Comparison of ENCODE assay signal across 18 cellular contexts in genomic region chr2:127771756-127772155, GRCh38. TPM values are rescaled to one million over a fixed set of nuclear protein-coding genes. Genes with fewer than 3 reads are reported as not detected.
A peak's percentile ranks its signal among the peaks of the same experiment; 100 is the strongest.
DNase-seq lines count a peak whose midpoint lies in the region; ATAC-seq and TF ChIP-seq lines count a peak whose summit lies in the region.
"Had no signal": no experiment of that assay in that cellular context is flagged by ENCODE, and none has a peak within 500 bp of the region (broad histone marks: within the 10 kb centered on the region; RNA-seq: fewer than 3 reads in every experiment).

No MANE protein-coding gene starts in this region.

- no peaks in the 10 kb centered on the region for H3K27me3 ChIP-seq in IMR-90 (ENCODE audit: control insufficient read depth, insufficient read depth, low read length)
- H3K27me3 ChIP-seq in mammary epithelial cell (ENCODE audit: insufficient read depth, low read length): no peaks in the 10 kb centered on the region

- H2BK5ac ChIP-seq in IMR-90 (ENCODE audit: low read depth, low read length, poor library complexity, severe bottlenecking): peak overlapping the region; percentile 79

- POLR2A ChIA-PET in IMR-90 (lab: Charles Lee; ENCODE audit: unreplicated experiment): no interaction called here

- in situ Hi-C loops in IMR-90 (cut with MboI; ENCODE audit: low sequenced_read_pairs) (no loop called here), mammary epithelial cell (cut with MboI; ENCODE audit: low sequenced_read_pairs in 2 of 2) (no loop called here)

- H2AK9ac ChIP-seq in IMR-90 (replicated peaks; ENCODE audit: low read depth, low read length, poor library complexity): no peak overlapping the region

- peaks cover 72% of the 10 kb centered on the region for H3K79me2 ChIP-seq in mammary epithelial cell (ENCODE audit: insufficient read depth, low read length)

- no CpG with 5 or more reads among the region's 2 CpGs for WGBS in IMR-90 (ENCODE audit: extremely low coverage in 2 of 2, insufficient read length in 1 of 2), 2 experiments
- WGBS in mammary epithelial cell (ENCODE audit: low coverage, missing lambda C conversion rate): no CpG with 5 or more reads among the region's 2 CpGs

- TF ChIP-seq RAD21 in IMR-90 (IDR thresholded peaks at IDR 0.05; ENCODE audit: low read length): no peak

- TF ChIP-seq CTCF in IMR-90 (conservative IDR thresholded peaks at IDR 0.05; ENCODE audit: low read depth, low read length) (no peak), mammary epithelial cell (conservative IDR thresholded peaks at IDR 0.05 in 1 of 2, IDR thresholded peaks at IDR 0.05 in 1 of 2; ENCODE audit: extremely low read depth in 1 of 2, insufficient read depth in 1 of 2, low read depth in 1 of 2, low read length in 2 of 2) (no peak)

- H4K5ac ChIP-seq in IMR-90 (ENCODE audit: low read depth, low read length): no peak overlapping the region

- DNase-seq in AG20443 (ENCODE audit: low spot score) (peak; percentile 72), IMR-90 (peak; percentile 70), mammary epithelial cell (peak; percentile 72), glomerular visceral epithelial cell (ENCODE audit: extremely low spot score) (peak; percentile 29), NCI-H1436 (lab: John Stamatoyannopoulos, UW) (no peak), NK-92 (lab: John Stamatoyannopoulos, UW; ENCODE audit: unreplicated experiment) (no peak)
- DNase-seq in stimulated activated CD4-positive, alpha-beta T cell treated with anti-CD3 and anti-CD28 coated beads, Interleukin-4, amount 100 ng/mL, for 1 hour: no peak
- DNase-seq: activated CD4-positive, alpha-beta T cell treated with anti-CD3 and anti-CD28 coated beads, Interleukin-2, amount 10 ng/mL, durations not matched to agents 7 days and 5 days; aorta; DND-41; islet precursor cell; mucosa of descending colon; NCI-H2081 treated with DMSO at 0.1 percent for 48 hours; NCI-H774; posterior cingulate gyrus; stimulated activated CD4-positive, alpha-beta T cell treated with anti-CD3 and anti-CD28 coated beads, Interleukin-12 subunit alpha, Interleukin-12 subunit beta, amount 100 ng/mL, for 4 hours had no signal

- H2AK5ac ChIP-seq in IMR-90 (ENCODE audit: low read depth, low read length): 0 out of 2 replicates have a peak overlapping the region, but pooled peaks have one; percentile 8

- H2BK15ac ChIP-seq in IMR-90 (ENCODE audit: low read depth, low read length): no peak overlapping the region

- H4K91ac ChIP-seq in IMR-90 (ENCODE audit: insufficient read depth, low read depth, low read length): no peak overlapping the region

- peak overlapping the region; percentile 33; the same call in 1 of the 2 replicates for H3K27ac ChIP-seq in IMR-90 (ENCODE audit: insufficient read depth, low read length)
- H3K27ac ChIP-seq in mammary epithelial cell (ENCODE audit: insufficient read depth, low read depth, low read length): peak overlapping the region; percentile 97
- H3K27ac ChIP-seq: C4-2B had no signal

- CTCF ChIA-PET in IMR-90 (lab: Yijun Ruan, JAX): no interaction called here
- CTCF ChIA-PET in mammary epithelial cell (lab: Charles Lee; ENCODE audit: low non-redundant PET): no interaction called here

- H2AFZ ChIP-seq in IMR-90 (replicated peaks; ENCODE audit: low read length, poor library complexity) (no peak overlapping the region), mammary epithelial cell (ENCODE audit: low read depth, low read length) (no peak overlapping the region)

- no peak overlapping the region for H3K23ac ChIP-seq in IMR-90 (ENCODE audit: low read depth, low read length)

- H3K4ac ChIP-seq in IMR-90 (ENCODE audit: low read depth, low read length): no peak overlapping the region; the same call in 1 of the 2 replicates

- dilution Hi-C loops in IMR-90 (cut with HindIII; ENCODE audit: low sequenced_read_pairs, unreplicated experiment): no loop called here
- dilution Hi-C loops in mammary epithelial cell (cut with HindIII; ENCODE audit: low sequenced_read_pairs): no loop called here

- peaks cover 19 to 69% of the 10 kb centered on the region in 2 experiments; a peak in 3 of 4 replicates for H3K79me1 ChIP-seq in IMR-90 (ENCODE audit: low read depth in 1 of 2, low read length in 2 of 2)

- H3K9ac ChIP-seq in IMR-90 (ENCODE audit: low read depth, low read length): no peak overlapping the region
- peak overlapping the region; percentile 62 for H3K9ac ChIP-seq in mammary epithelial cell (ENCODE audit: insufficient read depth, low read length)

- TF ChIP-seq POLR2A in IMR-90 (IDR thresholded peaks at IDR 0.05; ENCODE audit: low read depth, low read length): no peak

- H3K56ac ChIP-seq in IMR-90 (ENCODE audit: extremely low read depth, insufficient read depth, low read length): no peak overlapping the region

- H3K36me3 ChIP-seq in IMR-90 (ENCODE audit: control insufficient read depth, insufficient read depth, low read length): peaks cover 12% of the 10 kb centered on the region
- H3K36me3 ChIP-seq in mammary epithelial cell (ENCODE audit: insufficient read depth, low read length): peaks cover 9% of the 10 kb centered on the region

- H3K4me2 ChIP-seq in IMR-90 (ENCODE audit: low read depth, low read length) (no peak overlapping the region), mammary epithelial cell (ENCODE audit: insufficient read depth, low read depth, low read length) (peak overlapping the region; percentile 50)

- no peaks in the 10 kb centered on the region for H3K9me3 ChIP-seq in IMR-90 (ENCODE audit: control insufficient read depth, insufficient read depth, low read length)
- no peaks in the 10 kb centered on the region for H3K9me3 ChIP-seq in mammary epithelial cell (replicated peaks; ENCODE audit: insufficient read depth, low read length)
- H3K9me3 ChIP-seq: mucosa of descending colon had no signal

- no peak overlapping the region for H3K14ac ChIP-seq in IMR-90 (replicated peaks; ENCODE audit: low read depth, low read length)

- H2BK120ac ChIP-seq in IMR-90 (ENCODE audit: low read depth, low read length): peak overlapping the region; percentile 11; the same call in 1 of the 2 replicates

- ATAC-seq in IMR-90 (ENCODE audit: low read depth): peak; percentile 50
- no peak for ATAC-seq in HG03457 (IDR thresholded peaks at IDR 0.05; ENCODE audit: unreplicated experiment)

- H4K8ac ChIP-seq in IMR-90 (ENCODE audit: low read depth in 2 of 2, low read length in 2 of 2): no peak overlapping the region

- BruUV-seq in IMR-90 (replicated peaks; lab: Mats Ljungman, UMichigan) (no TSS peak), mammary epithelial cell (replicated peaks; lab: Mats Ljungman, UMichigan) (no TSS peak)

- H3K9me1 ChIP-seq in IMR-90 (ENCODE audit: insufficient read depth, low read length): peaks cover 9% of the 10 kb centered on the region

- H4K20me1 ChIP-seq in IMR-90 (ENCODE audit: insufficient read depth, low read length): peaks cover 38% of the 10 kb centered on the region
- H4K20me1 ChIP-seq in mammary epithelial cell (ENCODE audit: insufficient read depth, low read length): no peaks in the 10 kb centered on the region

- no peak overlapping the region for H2BK20ac ChIP-seq in IMR-90 (ENCODE audit: low read depth, low read length)

- H3K4me3 ChIP-seq in IMR-90 (ENCODE audit: insufficient read depth, low read depth, low read length): no peak overlapping the region
- no peak overlapping the region for H3K4me3 ChIP-seq in mammary epithelial cell (replicated peaks in 1 of 3; ENCODE audit: insufficient read depth in 1 of 3, low read depth in 2 of 3, low read length in 3 of 3)
- H3K4me3 ChIP-seq: mucosa of descending colon had no signal

- H3K4me1 ChIP-seq in IMR-90 (ENCODE audit: control insufficient read depth, insufficient read depth, low read length) (peaks cover 14% of the 10 kb centered on the region), mammary epithelial cell (ENCODE audit: insufficient read depth, low read length) (peaks cover 13% of the 10 kb centered on the region)

- intact Hi-C loops in IMR-90 (cut with micrococcal nuclease) (loop anchor here (5.0 kb wide), 1 partner anchor 36 kb away; no protein-coding TSS in a partner anchor), mammary epithelial cell (cut with micrococcal nuclease) (loop anchor here (1.0 to 2.0 kb wide), 2 partner anchors 40 to 87 kb away; partner anchors contain the start of genes POLR2D and WDR33)

- H3K18ac ChIP-seq in IMR-90 (ENCODE audit: low read depth, low read length): peak overlapping the region; percentile 0; the same call in 1 of the 2 replicates

TF ChIP-seq in IMR-90, 13 proteins besides CTCF, POLR2A, EP300 and RAD21 (continues in another document):
- TF ChIP-seq SMC3 (IDR thresholded peaks at IDR 0.05; ENCODE audit: low read depth, low read length): no peak
- no peak for TF ChIP-seq CEBPB (IDR thresholded peaks at IDR 0.05; ENCODE audit: low read depth, low read length)
- no peak for TF ChIP-seq MXI1 (IDR thresholded peaks at IDR 0.05; ENCODE audit: borderline replicate concordance, low read depth, low read length)
- TF ChIP-seq RCOR1 (IDR thresholded peaks at IDR 0.05; ENCODE audit: insufficient replicate concordance, low read length): no peak
- TF ChIP-seq NFE2L2 (IDR thresholded peaks at IDR 0.05; ENCODE audit: low read depth, low read length): no peak
- TF ChIP-seq BHLHE40 (IDR thresholded peaks at IDR 0.05; ENCODE audit: low read depth, low read length): no peak
- TF ChIP-seq RFX5 (IDR thresholded peaks at IDR 0.05; ENCODE audit: low read depth, low read length): no peak
- TF ChIP-seq USF2 (IDR thresholded peaks at IDR 0.05; ENCODE audit: low read depth, low read length): no peak
- TF ChIP-seq MAFK (IDR thresholded peaks at IDR 0.05; ENCODE audit: low read depth, low read length): no peak
- no peak for TF ChIP-seq CHD1 (IDR thresholded peaks at IDR 0.05; ENCODE audit: low read depth, low read length)
- TF ChIP-seq FOS (IDR thresholded peaks at IDR 0.05; ENCODE audit: low read depth, low read length): no peak

RNA-seq across cellular contexts. Expression of gene WDR33, which starts 39.2 kb away (rescaled TPM):
- total RNA-seq in IMR-90 (2012; rRNA removed) (41.2 and 47.8 TPM in 2 replicates), mammary epithelial cell (10 to 100 TPM; 31.5 to 43.7 TPM)
- polyA plus RNA-seq in IMR-90 (2012; rRNA removed) (14.9 and 19.6 TPM in 2 replicates), mammary epithelial cell (21.4 TPM)
- 2.9 and 4.0 TPM in 2 replicates for polyA plus RNA-seq in IMR-90 (2012; cell fraction: cytosol; rRNA removed)
- 8.6 and 18.7 TPM in 2 replicates for polyA plus RNA-seq in IMR-90 (2012; cell fraction: nucleus; rRNA removed; ENCODE audit: low replicate concordance)
- polyA minus RNA-seq in mammary epithelial cell: 35.2 TPM

Comparison
In these comparisons a context has a peak if more than half of its experiments do, and no peak if none do; other contexts are left out.
1. DNase-seq: peak in AG20443 (single experiment), IMR-90 (single experiment), mammary epithelial cell (single experiment) and glomerular visceral epithelial cell (single experiment); none in NCI-H1436 (single experiment), stimulated activated CD4-positive, alpha-beta T cell treated with anti-CD3 and anti-CD28 coated beads, Interleukin-4, amount 100 ng/mL, for 1 hour (single experiment) and NK-92 (single experiment).